Comparison of ENCODE assay signal across 1 cellular context in the genomic region with DNA sequence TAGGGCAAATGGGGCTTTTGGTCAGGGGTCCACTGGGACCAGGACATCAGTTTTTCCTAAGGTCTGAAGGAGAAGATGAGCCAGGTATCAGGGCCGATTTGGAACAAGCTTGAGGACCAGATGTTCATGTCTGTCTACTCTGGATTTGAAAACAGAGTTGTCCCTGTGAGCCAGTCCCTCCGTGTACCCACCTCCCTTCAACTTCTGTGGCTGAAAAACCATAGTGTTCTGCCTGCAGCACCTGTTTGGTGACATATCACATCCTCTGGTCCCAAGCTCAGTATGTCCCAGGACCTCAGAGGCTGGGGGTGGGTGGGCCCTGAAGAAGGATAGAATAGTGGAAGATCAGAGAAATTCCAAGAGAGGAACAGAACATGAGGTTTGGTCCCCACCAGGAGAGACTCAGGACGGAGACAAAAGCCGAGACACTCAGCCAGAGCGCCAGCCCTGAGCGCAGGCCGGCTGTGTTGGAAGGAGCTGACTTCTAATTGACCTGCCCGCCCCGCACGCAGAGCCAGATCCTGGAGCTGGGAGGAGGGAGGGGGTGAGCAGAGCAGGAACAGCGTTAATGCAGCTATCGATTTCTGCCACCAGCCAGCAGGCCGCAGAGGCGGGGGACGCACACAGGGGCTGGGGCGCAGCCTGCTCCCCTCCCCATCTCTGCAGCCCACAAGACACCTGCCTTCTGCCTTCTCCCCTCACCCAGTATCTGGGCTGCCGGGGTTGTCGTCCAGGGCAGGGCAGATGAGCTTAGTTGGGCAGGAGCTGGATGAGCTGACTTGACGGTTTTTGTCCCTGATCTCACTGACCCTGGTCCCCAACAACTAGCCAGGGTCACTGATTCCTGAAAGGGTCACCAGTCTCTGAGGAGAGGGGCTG.
TF ChIP-seq lines count a peak whose summit lies in the region.

No MANE protein-coding gene starts in this region.

TF ChIP-seq in Ishikawa, 13 proteins besides CTCF, POLR2A, EP300 and RAD21 (continued from another document):
- TF ChIP-seq TCF12 (IDR thresholded peaks at IDR 0.05; ENCODE audit: low read depth): no peak
- TF ChIP-seq YY1 (IDR thresholded peaks at IDR 0.05; ENCODE audit: low read depth): no peak
